In the genomic region with DNA sequence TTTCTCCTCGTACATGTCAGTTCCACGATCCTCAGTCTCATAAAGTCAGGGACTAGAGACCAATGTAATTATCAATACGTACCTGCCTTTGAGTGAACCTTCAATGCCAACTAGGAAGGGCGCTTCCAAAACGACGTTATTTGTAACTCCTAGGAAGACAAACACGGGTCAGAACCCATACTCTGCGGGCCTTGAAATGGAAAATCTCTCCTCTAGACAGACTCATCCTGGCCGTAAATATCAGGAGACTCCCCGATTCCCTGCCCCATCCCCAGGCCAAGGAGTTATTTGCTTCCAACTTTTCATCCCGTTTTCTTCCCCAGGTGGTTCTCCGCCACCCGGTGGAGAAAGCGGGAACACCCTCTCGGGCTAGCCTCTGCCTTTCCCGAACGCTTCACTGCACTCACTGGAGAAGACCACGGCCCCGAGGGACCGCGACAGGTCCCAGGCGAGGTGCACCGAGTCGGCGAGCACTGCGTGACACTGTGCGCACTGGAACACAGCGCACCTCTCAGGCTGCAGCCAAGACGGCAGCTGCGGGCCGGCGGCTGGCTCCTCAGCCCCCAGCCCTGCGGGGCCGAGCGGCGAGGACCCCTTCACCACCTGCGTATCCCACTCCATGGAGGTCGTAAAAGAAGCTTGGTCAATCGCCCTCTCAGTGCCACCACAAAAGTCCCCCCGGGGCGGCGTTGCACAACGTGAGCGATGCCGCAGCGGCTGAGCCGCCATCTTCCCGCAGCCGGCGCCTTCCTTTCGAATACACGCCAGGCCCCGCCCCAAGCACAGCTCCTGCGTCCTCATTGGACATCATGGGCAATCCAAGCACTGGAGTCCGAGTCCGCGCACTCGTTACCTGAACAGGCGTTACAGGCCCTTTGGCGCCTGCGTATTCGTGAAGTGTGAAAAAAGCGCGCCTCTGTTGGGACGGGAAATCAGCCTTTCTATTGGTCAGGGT, we compare ENCODE assay signal across 8 cellular contexts.
DNase-seq lines count a peak whose midpoint lies in the region; ATAC-seq and TF ChIP-seq lines count a peak whose summit lies in the region.

A gene (minus strand): TSS at position 759 of the 955 bp plus-strand sequence. CDS start 30 bp downstream, at position 729.

- peak within 1 kb of the TSS; percentile 11 for H3K27ac ChIP-seq in caudate nucleus (ENCODE audit: low read depth, low read length)

- TF ChIP-seq CTCF in WI38 (IDR thresholded peaks at IDR 0.05; ENCODE audit: low read depth, low read length) = peak; percentile 63

- ATAC-seq in GM18907 (IDR thresholded peaks at IDR 0.05; ENCODE audit: unreplicated experiment) = peak; percentile 88
- peak; percentile 81 for ATAC-seq in HG03159 (IDR thresholded peaks at IDR 0.05; ENCODE audit: unreplicated experiment)

- DNase-seq in AG08396 (ENCODE audit: low spot score) (peak; percentile 99), NCI-H2227 (lab: John Stamatoyannopoulos, UW; ENCODE audit: unreplicated experiment) (peak; percentile 99), caudate nucleus (lab: John Stamatoyannopoulos, UW) (peak; percentile 48 to 98 (median 89)), inferior parietal cortex (ENCODE audit: extremely low spot score) (peak; percentile 99)
- peak; percentile 95 for DNase-seq in stimulated activated CD4-positive, alpha-beta T cell treated with anti-CD3 and anti-CD28 coated beads, Interleukin-12 subunit alpha, Interleukin-12 subunit beta, amount 100 ng/mL, for 4 hours

- peak within 1 kb of the TSS; percentile 87 for H3K4me3 ChIP-seq in WI38 (ENCODE audit: low read depth, low read length)

Comparison
In these comparisons a context has a peak if more than half of its experiments do, and no peak if none do; other contexts are left out.
1. Peak in every context shown above with its lines: DNase-seq, ATAC-seq, H3K4me3 ChIP-seq and H3K27ac ChIP-seq.